In genomic region chr5:463952-464351, GRCh38 we compare ENCODE assay signal across 10 cellular contexts. TPM values are rescaled to one million over a fixed set of nuclear protein-coding genes. Genes with fewer than 3 reads are reported as not detected.
DNase-seq lines count a peak whose midpoint lies in the region; ATAC-seq and TF ChIP-seq lines count a peak whose summit lies in the region.
"Had no signal": no experiment of that assay in that cellular context is flagged by ENCODE, and none has a peak within 500 bp of the region (broad histone marks: within the 10 kb centered on the region; RNA-seq: fewer than 3 reads in every experiment).

No MANE protein-coding gene starts in this region.

- no peaks in the 10 kb centered on the region for H3K4me1 ChIP-seq in right atrium auricular region
- peaks cover 7 to 17% of the 10 kb centered on the region in 2 donors for H3K4me1 ChIP-seq in naive thymus-derived CD4-positive, alpha-beta T cell (ENCODE audit: control insufficient read depth in 2 of 2, insufficient read depth in 2 of 2, low read length in 2 of 2)
- H3K4me1 ChIP-seq in upper lobe of left lung = no peaks in the 10 kb centered on the region

- CTCF ChIA-PET in naive thymus-derived CD4-positive, alpha-beta T cell (lab: Charles Lee) = interaction anchor here (1.2 kb wide), 1 partner anchor 18 kb away, joined by 4 read pairs; no protein-coding TSS in a partner anchor

- DNase-seq in Right ventricle myocardium superior = peak; percentile 43
- no peak for DNase-seq in right atrium auricular region (ENCODE audit: low spot score)
- peak; percentile 52 to 94 (median 89) for DNase-seq in naive thymus-derived CD4-positive, alpha-beta T cell
- peak; percentile 22 to 38 for DNase-seq in upper lobe of left lung
- DNase-seq in COLO668 (lab: John Stamatoyannopoulos, UW; ENCODE audit: unreplicated experiment) = no peak
- DNase-seq in NCI-H526 (lab: John Stamatoyannopoulos, UW) = no peak
- DNase-seq: HFFc6 had no signal

- no peaks in the 10 kb centered on the region for H3K27me3 Mint-ChIP-seq in activated T-helper 17 cell treated with anti-CD3 and anti-CD28 coated beads, Interleukin-2, amount 50 U/mL, for 72 hours
- H3K27me3 Mint-ChIP-seq in naive thymus-derived CD4-positive, alpha-beta T cell = no peaks in the 10 kb centered on the region

- TF ChIP-seq POLR2A in upper lobe of left lung (IDR thresholded peaks at IDR 0.05) = no peak

- no peaks in the 10 kb centered on the region for H3K9me3 Mint-ChIP-seq in activated T-helper 17 cell treated with anti-CD3 and anti-CD28 coated beads, Interleukin-2, amount 50 U/mL, for 72 hours
- H3K9me3 Mint-ChIP-seq in naive thymus-derived CD4-positive, alpha-beta T cell = peaks cover 0 to 2% (median 0%) of the 10 kb centered on the region in 11 donors
- H3K9me3 Mint-ChIP-seq: HFFc6 had no signal

- peak overlapping the region; percentile 86 for H3K27ac Mint-ChIP-seq in activated T-helper 17 cell treated with anti-CD3 and anti-CD28 coated beads, Interleukin-2, amount 50 U/mL, for 72 hours
- peak overlapping the region; percentile 73 to 97 (median 95) for H3K27ac Mint-ChIP-seq in naive thymus-derived CD4-positive, alpha-beta T cell
- H3K27ac Mint-ChIP-seq: HFFc6 had no signal

- no peak overlapping the region for H3K27ac ChIP-seq in right atrium auricular region
- peak overlapping the region; percentile 86 for H3K27ac ChIP-seq in naive thymus-derived CD4-positive, alpha-beta T cell (ENCODE audit: low read depth, low read length)
- H3K27ac ChIP-seq in upper lobe of left lung = no peak overlapping the region

- H3K36me3 Mint-ChIP-seq in activated T-helper 17 cell treated with anti-CD3 and anti-CD28 coated beads, Interleukin-2, amount 50 U/mL, for 72 hours (ENCODE audit: low read depth) = peaks cover 66% of the 10 kb centered on the region
- H3K36me3 Mint-ChIP-seq in naive thymus-derived CD4-positive, alpha-beta T cell = peaks cover 14 to 44% (median 27%) of the 10 kb centered on the region in 5 donors

- no peak for TF ChIP-seq CTCF in right atrium auricular region (IDR thresholded peaks at IDR 0.05)
- no peak for TF ChIP-seq CTCF in upper lobe of left lung (IDR thresholded peaks at IDR 0.05)

- WGBS in upper lobe of left lung, 2 donors = 72% methylated on average over 18 of the region's 18 CpGs

- peak overlapping the region; percentile 64 for H3K4me3 Mint-ChIP-seq in activated T-helper 17 cell treated with anti-CD3 and anti-CD28 coated beads, Interleukin-2, amount 50 U/mL, for 72 hours
- H3K4me3 Mint-ChIP-seq in naive thymus-derived CD4-positive, alpha-beta T cell = peak overlapping the region; percentile 37 to 82 (median 70)
- H3K4me3 Mint-ChIP-seq: HFFc6 had no signal

- ATAC-seq in Right ventricle myocardium superior (ENCODE audit: poor library complexity) (no peak), upper lobe of left lung (ENCODE audit: low FRiP score in 2 of 2) (peak in 1 of 2 donors; percentile 22), GM21825 (IDR thresholded peaks at IDR 0.05; ENCODE audit: unreplicated experiment) (no peak)
- ATAC-seq in activated T-helper 17 cell treated with anti-CD3 and anti-CD28 coated beads, Interleukin-2, amount 50 U/mL, for 72 hours (replicated peaks) = peak; percentile 67
- peak; percentile 99 for ATAC-seq in naive thymus-derived CD4-positive, alpha-beta T cell
- ATAC-seq: Panc1 had no signal

- H3K9me3 ChIP-seq in right atrium auricular region (no peaks in the 10 kb centered on the region), upper lobe of left lung (no peaks in the 10 kb centered on the region)
- no peaks in the 10 kb centered on the region for H3K9me3 ChIP-seq in naive thymus-derived CD4-positive, alpha-beta T cell (ENCODE audit: control insufficient read depth in 2 of 3, low read length in 3 of 3)

- POLR2A ChIA-PET in naive thymus-derived CD4-positive, alpha-beta T cell (lab: Charles Lee) = interaction anchor here (0.7 to 2.0 kb wide), 6 partner anchors 9 to 922 kb away, joined by 3 to 13 read pairs (median 4); partner anchors contain the start of genes CCDC127 and SDHA

- H3K27me3 ChIP-seq in right atrium auricular region = no peaks in the 10 kb centered on the region
- no peaks in the 10 kb centered on the region for H3K27me3 ChIP-seq in naive thymus-derived CD4-positive, alpha-beta T cell (ENCODE audit: control insufficient read depth in 2 of 2, insufficient read depth in 2 of 2, low read length in 2 of 2)
- no peaks in the 10 kb centered on the region for H3K27me3 ChIP-seq in upper lobe of left lung

- TF ChIP-seq EP300 in upper lobe of left lung (IDR thresholded peaks at IDR 0.05) = no peak

- intact Hi-C loops in Right ventricle myocardium superior (cut with DNase I) = no loop called here
- intact Hi-C loops in naive thymus-derived CD4-positive, alpha-beta T cell (cut with micrococcal nuclease) = loop anchor here in 1 of 2 donors (1.0 kb wide), 2 partner anchors 9 to 22 kb away; no protein-coding TSS in a partner anchor

- H3K36me3 ChIP-seq in right atrium auricular region (peaks cover 60% of the 10 kb centered on the region), upper lobe of left lung (peaks cover 15 to 85% (median 66%) of the 10 kb centered on the region in 4 donors)
- peaks cover 0 to 39% (median 7%) of the 10 kb centered on the region in 3 experiments for H3K36me3 ChIP-seq in naive thymus-derived CD4-positive, alpha-beta T cell (ENCODE audit: control insufficient read depth in 2 of 3, insufficient read depth in 3 of 3, low read length in 3 of 3)

- H3K4me3 ChIP-seq in right atrium auricular region (no peak overlapping the region), upper lobe of left lung (no peak overlapping the region)
- H3K4me3 ChIP-seq in naive thymus-derived CD4-positive, alpha-beta T cell (ENCODE audit: low read length) = no peak overlapping the region

- peaks cover 24% of the 10 kb centered on the region for H3K4me1 Mint-ChIP-seq in activated T-helper 17 cell treated with anti-CD3 and anti-CD28 coated beads, Interleukin-2, amount 50 U/mL, for 72 hours
- H3K4me1 Mint-ChIP-seq in naive thymus-derived CD4-positive, alpha-beta T cell = peaks cover 6 to 44% (median 15%) of the 10 kb centered on the region in 7 donors

RNA-seq across cellular contexts. Expression of gene EXOC3, which starts 21.0 kb away (rescaled TPM):
- 46.4 TPM for total RNA-seq in Right ventricle myocardium superior
- total RNA-seq in right atrium auricular region = 10 to 100 TPM; 34.7 to 40.7 TPM
- 10 to 100 TPM; 78.3 to 93.6 TPM for total RNA-seq in activated T-helper 17 cell treated with anti-CD3 and anti-CD28 coated beads, Interleukin-2, amount 50 U/mL, for 72 hours
- total RNA-seq in naive thymus-derived CD4-positive, alpha-beta T cell = 100 to 1,000 TPM in 1 of 5 experiments, 10 to 100 TPM in 4; 79.1 to 105 (median 89.8) TPM
- polyA plus RNA-seq in naive thymus-derived CD4-positive, alpha-beta T cell = 10 to 100 TPM; 44.3 to 47.5 TPM
- total RNA-seq in upper lobe of left lung = 100 to 1,000 TPM in 2 of 6 donors, 10 to 100 TPM in 4; 43.6 to 149 (median 64.5) TPM

Comparison
In these comparisons a context has a peak if more than half of its experiments do, and no peak if none do; other contexts are left out.
1. DNase-seq: peak in Right ventricle myocardium superior (single experiment), naive thymus-derived CD4-positive, alpha-beta T cell (9 of 9) and upper lobe of left lung (2 of 2); none in right atrium auricular region (single experiment), COLO668 (single experiment) and NCI-H526 (0 of 2).
2. ATAC-seq: peak in activated T-helper 17 cell treated with anti-CD3 and anti-CD28 coated beads, Interleukin-2, amount 50 U/mL, for 72 hours (single experiment) and naive thymus-derived CD4-positive, alpha-beta T cell (single experiment); none in Right ventricle myocardium superior (single experiment) and GM21825 (single experiment).